In the genomic region with DNA sequence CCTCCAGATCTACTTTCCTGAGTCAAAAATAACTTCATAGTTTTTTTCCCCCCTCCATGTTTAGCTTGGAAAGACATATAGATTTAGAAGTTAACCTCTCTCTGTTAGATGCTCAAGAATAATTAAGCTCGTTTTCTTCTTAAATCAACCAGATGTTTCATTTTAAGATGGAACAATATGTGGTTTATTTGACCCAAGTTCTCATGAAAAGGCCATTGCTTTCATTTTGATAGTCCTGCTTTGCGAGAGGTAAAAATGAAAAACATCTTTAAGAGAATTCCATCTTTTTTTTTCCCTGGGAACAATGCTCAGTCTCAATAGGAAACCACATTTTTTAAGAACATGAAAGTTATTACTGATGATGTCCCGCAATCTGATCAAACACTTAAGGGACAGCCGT, we compare ENCODE assay signal across 29 cellular contexts. TPM values are rescaled to one million over a fixed set of nuclear protein-coding genes. Genes with fewer than 3 reads are reported as not detected.
A peak's percentile ranks its signal among the peaks of the same experiment; 100 is the strongest.
DNase-seq lines count a peak whose midpoint lies in the region; ATAC-seq and TF ChIP-seq lines count a peak whose summit lies in the region.
"Had no signal": no experiment of that assay in that cellular context is flagged by ENCODE, and none has a peak within 500 bp of the region (broad histone marks: within the 10 kb centered on the region; RNA-seq: fewer than 3 reads in every experiment).

No MANE protein-coding gene starts in this region.

- no peak overlapping the region for H3K4me3 Mint-ChIP-seq in mesothelial cell of epicardium
- no peak overlapping the region for H3K4me3 Mint-ChIP-seq in T-helper 2 cell treated with Interferon-gamma antibody and Interleukin-4, amounts not matched to agents 5 μg/mL and 100 μg/mL, for 36 hours
- H3K4me3 Mint-ChIP-seq: CD4-positive, CD25-positive, alpha-beta regulatory T cell had no signal

- H3K9me3 ChIP-seq in SJCRH30 (replicated peaks) (no peaks in the 10 kb centered on the region; the same call in 1 of the 2 replicates), smooth muscle cell (replicated peaks; ENCODE audit: low read depth) (no peaks in the 10 kb centered on the region)
- H3K9me3 ChIP-seq: A549, BLaER1, SJSA1 had no signal

- 74% methylated on average over 4 of the region's 4 CpGs for WGBS in smooth muscle cell (ENCODE audit: low lambda C conversion rate)

- DNase-seq in EH (ENCODE audit: low read depth) = peak; percentile 48
- DNase-seq in SJCRH30 = no peak
- DNase-seq in mesothelial cell of epicardium (ENCODE audit: low spot score in 2 of 2, unreplicated experiment in 2 of 2) = no peak
- DNase-seq in smooth muscle cell (lab: John Stamatoyannopoulos, UW; ENCODE audit: unreplicated experiment) = no peak
- no peak for DNase-seq in T-helper 2 cell treated with Interferon-gamma antibody and Interleukin-4, amounts not matched to agents 5 μg/mL and 100 μg/mL, for 36 hours (ENCODE audit: low spot score)
- no peak for DNase-seq in GM19238 (ENCODE audit: insufficient read length, low spot score)
- no peak for DNase-seq in H4 (ENCODE audit: low spot score)
- DNase-seq: CD4-positive, CD25-positive, alpha-beta regulatory T cell; GDM1; H7; Kasumi-1; NCI-H1092 treated with DMSO at 0.1 percent for 48 hours; NCI-H1436; NCI-H187; NCI-H2081 treated with DMSO at 0.1 percent for 48 hours; NCI-H2171; NCI-H345; NCI-H524; NCI-H748 treated with DMSO at 0.1 percent for 48 hours; PC-3; T-helper 1 cell had no signal

- H2AFZ ChIP-seq in smooth muscle cell (ENCODE audit: low read depth) = peak overlapping the region; percentile 46

- H3K27me3 Mint-ChIP-seq in mesothelial cell of epicardium (ENCODE audit: low read depth) = no peaks in the 10 kb centered on the region
- H3K27me3 Mint-ChIP-seq in T-helper 2 cell treated with Interferon-gamma antibody and Interleukin-4, amounts not matched to agents 5 μg/mL and 100 μg/mL, for 36 hours (ENCODE audit: low read depth) = peaks cover 6% of the 10 kb centered on the region

- peak overlapping the region; percentile 65 for H3K27ac Mint-ChIP-seq in mesothelial cell of epicardium
- no peak overlapping the region for H3K27ac Mint-ChIP-seq in T-helper 2 cell treated with Interferon-gamma antibody and Interleukin-4, amounts not matched to agents 5 μg/mL and 100 μg/mL, for 36 hours
- H3K27ac Mint-ChIP-seq: CD4-positive, CD25-positive, alpha-beta regulatory T cell had no signal

- peaks cover 7% of the 10 kb centered on the region for H3K9me3 Mint-ChIP-seq in mesothelial cell of epicardium
- H3K9me3 Mint-ChIP-seq in T-helper 2 cell treated with Interferon-gamma antibody and Interleukin-4, amounts not matched to agents 5 μg/mL and 100 μg/mL, for 36 hours = no peaks in the 10 kb centered on the region

- peak overlapping the region; percentile 3; the same call in 1 of the 2 replicates for H3K4me3 ChIP-seq in SJCRH30
- H3K4me3 ChIP-seq in smooth muscle cell = no peak overlapping the region
- H3K4me3 ChIP-seq: A549, BLaER1, GM12878, K562, SJSA1 had no signal

- TF ChIP-seq CTCF in mesothelial cell of epicardium (IDR thresholded peaks at IDR 0.05; ENCODE audit: unreplicated experiment) (no peak), smooth muscle cell (IDR thresholded peaks at IDR 0.05; ENCODE audit: borderline replicate concordance, insufficient read depth, poor library complexity, severe bottlenecking) (no peak)

- H3K4me1 ChIP-seq in SJCRH30 (peaks cover 54% of the 10 kb centered on the region), smooth muscle cell (ENCODE audit: low read depth) (peaks cover 39% of the 10 kb centered on the region)
- H3K4me1 ChIP-seq: A549, BLaER1 had no signal

- H3K4me1 Mint-ChIP-seq in mesothelial cell of epicardium = peaks cover 38% of the 10 kb centered on the region
- H3K4me1 Mint-ChIP-seq in T-helper 2 cell treated with Interferon-gamma antibody and Interleukin-4, amounts not matched to agents 5 μg/mL and 100 μg/mL, for 36 hours (ENCODE audit: low read depth) = no peaks in the 10 kb centered on the region
- H3K4me1 Mint-ChIP-seq: CD4-positive, CD25-positive, alpha-beta regulatory T cell had no signal

- H3K79me2 ChIP-seq in smooth muscle cell (ENCODE audit: low read depth) = no peaks in the 10 kb centered on the region

- H3K9ac ChIP-seq in smooth muscle cell (ENCODE audit: low read depth) = no peak overlapping the region
- H3K9ac ChIP-seq: BLaER1 had no signal

- no peaks in the 10 kb centered on the region for H3K36me3 Mint-ChIP-seq in mesothelial cell of epicardium
- H3K36me3 Mint-ChIP-seq in T-helper 2 cell treated with Interferon-gamma antibody and Interleukin-4, amounts not matched to agents 5 μg/mL and 100 μg/mL, for 36 hours (ENCODE audit: low read depth) = no peaks in the 10 kb centered on the region
- H3K36me3 Mint-ChIP-seq: CD4-positive, CD25-positive, alpha-beta regulatory T cell had no signal

- peaks cover 12% of the 10 kb centered on the region for H3F3A ChIP-seq in smooth muscle cell (ENCODE audit: low read depth)

- no peaks in the 10 kb centered on the region for H3K36me3 ChIP-seq in SJCRH30
- H3K36me3 ChIP-seq in smooth muscle cell (ENCODE audit: low read depth) = no peaks in the 10 kb centered on the region
- H3K36me3 ChIP-seq: BLaER1, SJSA1 had no signal

- H3K27ac ChIP-seq in SJCRH30 = peak overlapping the region; percentile 29
- H3K27ac ChIP-seq in smooth muscle cell (ENCODE audit: low read depth) = peak overlapping the region; percentile 69
- H3K27ac ChIP-seq: A549, BLaER1, SJSA1 had no signal

- peak overlapping the region; percentile 59 for H3K4me2 ChIP-seq in smooth muscle cell
- H3K4me2 ChIP-seq: A549, BLaER1 had no signal

- H3K27me3 ChIP-seq in SJCRH30 (no peaks in the 10 kb centered on the region), smooth muscle cell (ENCODE audit: low read depth) (no peaks in the 10 kb centered on the region)
- H3K27me3 ChIP-seq: BLaER1 had no signal

- no peak for ATAC-seq in GM18907 (IDR thresholded peaks at IDR 0.05; ENCODE audit: unreplicated experiment)
- ATAC-seq: A549, GM12878, HepG2, K562, PC-3, Right ventricle myocardium inferior had no signal

- H4K20me1 ChIP-seq in smooth muscle cell (ENCODE audit: low read depth) = no peaks in the 10 kb centered on the region
- H4K20me1 ChIP-seq: BLaER1 had no signal

RNA-seq across cellular contexts. Expression of a gene that starts 27.8 kb away (rescaled TPM):
- total RNA-seq in SJCRH30 (2014; rRNA removed; shearing (Covaris generic)) = 319 and 336 TPM in 2 replicates
- total RNA-seq in mesothelial cell of epicardium (47.8 to 50.6 TPM (median 49.1 TPM) in 3 replicates), smooth muscle cell (74.8 and 82.6 TPM in 2 replicates)
- polyA plus RNA-seq in smooth muscle cell = 72.5 and 134 TPM in 2 replicates
- total RNA-seq in H4 (2014; rRNA removed; shearing (Covaris generic)) = 5.7 and 6.6 TPM in 2 replicates
- total RNA-seq: GM12878, HepG2, PC-3 had no signal
- polyA plus RNA-seq: GM12878, HepG2, K562 had no signal
